ENCODE assay signal across 8 cellular contexts in the genomic region with DNA sequence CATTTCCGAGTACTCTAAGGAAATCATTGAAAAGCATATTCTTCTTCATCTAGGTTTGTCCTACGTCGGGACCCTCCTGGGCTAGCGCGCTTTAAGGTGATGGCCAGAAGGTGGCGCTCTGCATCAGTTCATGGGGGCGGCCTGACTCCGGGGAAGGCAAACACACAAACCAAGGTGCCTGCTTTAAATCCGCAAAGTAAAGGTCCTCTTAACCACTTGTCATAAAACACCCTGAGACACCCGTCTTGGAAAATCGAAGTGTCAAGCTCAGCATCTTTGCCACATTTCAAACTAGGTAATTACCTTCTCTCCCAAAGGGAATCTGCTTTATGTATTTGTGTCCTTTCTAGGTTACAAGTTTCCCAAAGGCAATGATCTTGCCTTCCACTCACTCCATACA. TPM values are rescaled to one million over a fixed set of nuclear protein-coding genes. Genes with fewer than 3 reads are reported as not detected.
A peak's percentile ranks its signal among the peaks of the same experiment; 100 is the strongest.
DNase-seq lines count a peak whose midpoint lies in the region; ATAC-seq and TF ChIP-seq lines count a peak whose summit lies in the region.

No MANE protein-coding gene starts in this region.

- H3K9me3 Mint-ChIP-seq in activated T-cell treated with anti-CD3 and anti-CD28 coated beads, Interleukin-2, amount 50 U/mL, for 4 hours: no peaks in the 10 kb centered on the region

- peak; percentile 97 for TF ChIP-seq CTCF in AG04450 (IDR thresholded peaks at IDR 0.05; ENCODE audit: low read depth, low read length)
- peak; percentile 89 for TF ChIP-seq CTCF in neutrophil (IDR thresholded peaks at IDR 0.05)

- H3K4me3 Mint-ChIP-seq in activated T-cell treated with anti-CD3 and anti-CD28 coated beads, Interleukin-2, amount 50 U/mL, for 4 hours: no peak overlapping the region

- POLR2A ChIA-PET in AG04450 (lab: Yijun Ruan, JAX): no interaction called here

- H3K4me1 ChIP-seq in neutrophil (ENCODE audit: control insufficient read depth in 1 of 2, insufficient read depth in 1 of 2, low read depth in 1 of 2, low read length in 1 of 2): peaks cover 0 to 3% of the 10 kb centered on the region in 2 experiments

- H3K4me3 ChIP-seq in AG04450 (ENCODE audit: low read depth, low read length) (no peak overlapping the region), neutrophil (ENCODE audit: low read depth in 1 of 2, low read length in 1 of 2) (no peak overlapping the region)

- peaks cover 53% of the 10 kb centered on the region for H3K27me3 Mint-ChIP-seq in activated T-cell treated with anti-CD3 and anti-CD28 coated beads, Interleukin-2, amount 50 U/mL, for 4 hours (ENCODE audit: low read depth)

- no peaks in the 10 kb centered on the region for H3K9me3 ChIP-seq in AG04450 (ENCODE audit: control insufficient read depth, insufficient read depth, low read length)
- no peaks in the 10 kb centered on the region for H3K9me3 ChIP-seq in neutrophil

- H3K27me3 ChIP-seq in AG04450 (ENCODE audit: control insufficient read depth, insufficient read depth, low read length): peaks cover 68% of the 10 kb centered on the region
- H3K27me3 ChIP-seq in neutrophil: no peaks in the 10 kb centered on the region

- H3K27ac ChIP-seq in AG04450 (ENCODE audit: low read depth, low read length) (no peak overlapping the region), neutrophil (peak overlapping the region; percentile 32), substantia nigra (ENCODE audit: low read depth, low read length, poor library complexity, severe bottlenecking) (no peak overlapping the region)

- peaks cover 77% of the 10 kb centered on the region for H3K36me3 ChIP-seq in neutrophil

- H3K4me1 Mint-ChIP-seq in activated T-cell treated with anti-CD3 and anti-CD28 coated beads, Interleukin-2, amount 50 U/mL, for 4 hours (ENCODE audit: low read depth): no peaks in the 10 kb centered on the region

- peak; percentile 58 for ATAC-seq in GM18907 (IDR thresholded peaks at IDR 0.05; ENCODE audit: unreplicated experiment)
- peak; percentile 85 to 91 for ATAC-seq in activated T-cell treated with anti-CD3 and anti-CD28 coated beads, Interleukin-2, amount 50 U/mL, for 4 hours

- no peaks in the 10 kb centered on the region for H3K36me3 Mint-ChIP-seq in activated T-cell treated with anti-CD3 and anti-CD28 coated beads, Interleukin-2, amount 50 U/mL, for 4 hours (ENCODE audit: insufficient read depth)

- CTCF ChIA-PET in AG04450 (lab: Charles Lee): interaction anchor here (0.5 to 6.0 kb wide), 42 partner anchors 9 to 634 kb away, joined by 3 to 85 read pairs (median 4); a partner anchor contains a TSS

- DNase-seq in AG04450 (ENCODE audit: low read depth, low spot score) (peak; percentile 20), KG1 (lab: John Stamatoyannopoulos, UW) (peak; percentile 30), fibroblast of peridontal ligament (ENCODE audit: extremely low read depth) (peak; percentile 66), substantia nigra (lab: John Stamatoyannopoulos, UW) (peak in 37 of 49 donors; percentile 10 to 85 (median 52))
- peak; percentile 73 for DNase-seq in activated T-cell treated with anti-CD3 and anti-CD28 coated beads, Interleukin-2, amount 50 U/mL, for 4 hours

TF ChIP-seq in PFSK-1, 5 proteins besides CTCF, POLR2A, EP300 and RAD21:
- TF ChIP-seq, protein P1, sequence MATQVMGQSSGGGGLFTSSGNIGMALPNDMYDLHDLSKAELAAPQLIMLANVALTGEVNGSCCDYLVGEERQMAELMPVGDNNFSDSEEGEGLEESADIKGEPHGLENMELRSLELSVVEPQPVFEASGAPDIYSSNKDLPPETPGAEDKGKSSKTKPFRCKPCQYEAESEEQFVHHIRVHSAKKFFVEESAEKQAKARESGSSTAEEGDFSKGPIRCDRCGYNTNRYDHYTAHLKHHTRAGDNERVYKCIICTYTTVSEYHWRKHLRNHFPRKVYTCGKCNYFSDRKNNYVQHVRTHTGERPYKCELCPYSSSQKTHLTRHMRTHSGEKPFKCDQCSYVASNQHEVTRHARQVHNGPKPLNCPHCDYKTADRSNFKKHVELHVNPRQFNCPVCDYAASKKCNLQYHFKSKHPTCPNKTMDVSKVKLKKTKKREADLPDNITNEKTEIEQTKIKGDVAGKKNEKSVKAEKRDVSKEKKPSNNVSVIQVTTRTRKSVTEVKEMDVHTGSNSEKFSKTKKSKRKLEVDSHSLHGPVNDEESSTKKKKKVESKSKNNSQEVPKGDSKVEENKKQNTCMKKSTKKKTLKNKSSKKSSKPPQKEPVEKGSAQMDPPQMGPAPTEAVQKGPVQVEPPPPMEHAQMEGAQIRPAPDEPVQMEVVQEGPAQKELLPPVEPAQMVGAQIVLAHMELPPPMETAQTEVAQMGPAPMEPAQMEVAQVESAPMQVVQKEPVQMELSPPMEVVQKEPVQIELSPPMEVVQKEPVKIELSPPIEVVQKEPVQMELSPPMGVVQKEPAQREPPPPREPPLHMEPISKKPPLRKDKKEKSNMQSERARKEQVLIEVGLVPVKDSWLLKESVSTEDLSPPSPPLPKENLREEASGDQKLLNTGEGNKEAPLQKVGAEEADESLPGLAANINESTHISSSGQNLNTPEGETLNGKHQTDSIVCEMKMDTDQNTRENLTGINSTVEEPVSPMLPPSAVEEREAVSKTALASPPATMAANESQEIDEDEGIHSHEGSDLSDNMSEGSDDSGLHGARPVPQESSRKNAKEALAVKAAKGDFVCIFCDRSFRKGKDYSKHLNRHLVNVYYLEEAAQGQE (IDR thresholded peaks at IDR 0.05; ENCODE audit: insufficient read depth in 1 of 2, low read depth in 2 of 2, low read length in 2 of 2): no peak
- TF ChIP-seq SIN3A (IDR thresholded peaks at IDR 0.05; ENCODE audit: borderline replicate concordance, insufficient read depth, low read length) (no peak), FOXP2 (optimal IDR thresholded peaks at IDR 0.05; ENCODE audit: borderline replicate concordance, extremely low read depth, extremely low read length, insufficient read depth) (peak; percentile 35)

RNA-seq across cellular contexts. Expression of a gene that starts 34.0 kb away (rescaled TPM):
- 0.05 TPM in 1 of 2 replicates, not detected in the other for polyA plus RNA-seq in AG04450 (2011; rRNA removed)
- polyA minus RNA-seq in AG04450 (2011; rRNA and poly(A)+ RNA removed): not detected in 2 replicates
- polyA plus RNA-seq in PFSK-1 (2012; ENCODE audit: insufficient read length, low read depth): 8.5 TPM
- total RNA-seq in activated T-cell treated with anti-CD3 and anti-CD28 coated beads, Interleukin-2, amount 50 U/mL, for 4 hours: under 1 TPM; 0.18 to 0.57 (median 0.38) TPM

Comparison
In these comparisons a context has a peak if more than half of its experiments do, and no peak if none do; other contexts are left out.
1. DNase-seq: peak in every context shown above with its lines; median percentile 73 in activated T-cell treated with anti-CD3 and anti-CD28 coated beads, Interleukin-2, amount 50 U/mL, for 4 hours; 66 in fibroblast of peridontal ligament; 52 in substantia nigra; 30 in KG1; 20 in AG04450.